Comparison of ENCODE assay signal across 8 cellular contexts in genomic region chr6:133837801-133838349, GRCh38. TPM values are rescaled to one million over a fixed set of nuclear protein-coding genes. Genes with fewer than 3 reads are reported as not detected.
A peak's percentile ranks its signal among the peaks of the same experiment; 100 is the strongest.
DNase-seq lines count a peak whose midpoint lies in the region; ATAC-seq, FAIRE-seq and TF ChIP-seq lines count a peak whose summit lies in the region.

No MANE protein-coding gene starts in this region.

- no peak overlapping the region for H3K27ac ChIP-seq in DOHH2 (ENCODE audit: low read depth, low read length)
- H3K27ac ChIP-seq in mesenchymal stem cell (ENCODE audit: low read length, poor library complexity, severe bottlenecking): no peak overlapping the region

- H2AK5ac ChIP-seq in mesenchymal stem cell (ENCODE audit: low read length, severe bottlenecking): no peak overlapping the region

- H3K4me2 ChIP-seq in DOHH2 (ENCODE audit: low read length) (peak overlapping the region; percentile 56), mesenchymal stem cell (ENCODE audit: low read length, poor library complexity, severe bottlenecking) (peak overlapping the region; percentile 86)

- no peak for FAIRE-seq in RCC 7860 (lab: Jason Lieb, UNC)

- 11% methylated on average over 28 of the region's 30 CpGs for WGBS in mesenchymal stem cell

- no peaks in the 10 kb centered on the region for H3F3A ChIP-seq in DOHH2 (ENCODE audit: control insufficient read depth, insufficient read depth)

- H3K4me1 Mint-ChIP-seq in activated CD4-positive, alpha-beta T cell treated with anti-CD3 and anti-CD28 coated beads for 36 hours: peaks cover 5% of the 10 kb centered on the region

- no peak overlapping the region for H3K4ac ChIP-seq in mesenchymal stem cell (ENCODE audit: low read depth in 1 of 2, low read length in 2 of 2)

- H3K79me1 ChIP-seq in mesenchymal stem cell (replicated peaks; ENCODE audit: low read length, poor library complexity, severe bottlenecking): no peaks in the 10 kb centered on the region

- peaks cover 3% of the 10 kb centered on the region; the same call in 1 of the 2 replicates for H3K4me1 ChIP-seq in DOHH2 (ENCODE audit: control insufficient read depth, low read length)
- H3K4me1 ChIP-seq in HAP-1: no peaks in the 10 kb centered on the region
- peaks cover 6% of the 10 kb centered on the region for H3K4me1 ChIP-seq in mesenchymal stem cell (ENCODE audit: control insufficient read depth, insufficient read depth, low read depth, low read length)

- peak overlapping the region; percentile 21 to 78 for H2BK12ac ChIP-seq in mesenchymal stem cell (ENCODE audit: low read length in 2 of 2)

- POLR2A ChIA-PET in activated CD4-positive, alpha-beta T cell treated with anti-CD3 and anti-CD28 coated beads for 36 hours (lab: Charles Lee): no interaction called here

- H3K9me3 Mint-ChIP-seq in activated CD4-positive, alpha-beta T cell treated with anti-CD3 and anti-CD28 coated beads for 36 hours (ENCODE audit: low read depth): no peaks in the 10 kb centered on the region

- H3K23ac ChIP-seq in mesenchymal stem cell (ENCODE audit: low read length in 2 of 2): no peak overlapping the region

- peak; percentile 74 for ATAC-seq in activated CD4-positive, alpha-beta T cell treated with anti-CD3 and anti-CD28 coated beads for 36 hours

- H3K36me3 Mint-ChIP-seq in activated CD4-positive, alpha-beta T cell treated with anti-CD3 and anti-CD28 coated beads for 36 hours (ENCODE audit: low read depth): no peaks in the 10 kb centered on the region

- DNase-seq in HAP-1 (ENCODE audit: low spot score in 2 of 2): peak; percentile 43 to 83
- peak; percentile 79 for DNase-seq in NCI-H146 (lab: John Stamatoyannopoulos, UW)
- peak; percentile 81 for DNase-seq in activated CD4-positive, alpha-beta T cell treated with anti-CD3 and anti-CD28 coated beads for 36 hours
- peak; percentile 62 for DNase-seq in dermis blood vessel endothelial cell
- peak; percentile 52 for DNase-seq in mesenchymal stem cell
- peak; percentile 32 for DNase-seq in stimulated activated CD8-positive, alpha-beta memory T cell treated with anti-CD3 and anti-CD28 coated beads, Interleukin-7, amount 100 ng/mL, for 24 hours (ENCODE audit: low read depth)
- DNase-seq in RCC 7860 (ENCODE audit: low spot score): no peak

- H3K9ac ChIP-seq in mesenchymal stem cell (ENCODE audit: low read length): peak overlapping the region; percentile 68

- H2AFZ ChIP-seq in mesenchymal stem cell (ENCODE audit: low read depth, low read length): peak overlapping the region; percentile 86

- peak; percentile 92 for TF ChIP-seq CTCF in DOHH2 (IDR thresholded peaks at IDR 0.05; ENCODE audit: low read depth, low read length, poor library complexity, severe bottlenecking)

- H3K27me3 ChIP-seq in DOHH2 (ENCODE audit: control insufficient read depth, low read length) (no peaks in the 10 kb centered on the region; the same call in 1 of the 2 replicates), HAP-1 (ENCODE audit: low read depth) (peaks cover 4% of the 10 kb centered on the region; the same call in 1 of the 2 replicates), mesenchymal stem cell (ENCODE audit: control insufficient read depth in 1 of 2, insufficient read depth in 1 of 2, low read length in 2 of 2) (no peaks in the 10 kb centered on the region)

- H2BK120ac ChIP-seq in mesenchymal stem cell (ENCODE audit: low read depth, low read length): no peak overlapping the region

- peak overlapping the region in 1 of 2 experiments; percentile 31 for H3K14ac ChIP-seq in mesenchymal stem cell (ENCODE audit: low read length in 2 of 2)

- H3K4me3 ChIP-seq in DOHH2 (ENCODE audit: low read length) (peak overlapping the region; percentile 55), HAP-1 (peak overlapping the region; percentile 46), mesenchymal stem cell (ENCODE audit: insufficient read depth in 1 of 2, low read depth in 1 of 2, low read length in 2 of 2) (peak overlapping the region; percentile 69 to 70)

- CTCF ChIA-PET in activated CD4-positive, alpha-beta T cell treated with anti-CD3 and anti-CD28 coated beads for 36 hours (lab: Charles Lee): interaction anchor here (0.5 to 3.0 kb wide), 15 partner anchors 9 to 268 kb away, joined by 3 to 35 read pairs (median 4); no protein-coding TSS in a partner anchor

- peak overlapping the region; percentile 63 for H2BK15ac ChIP-seq in mesenchymal stem cell (ENCODE audit: low read depth, poor library complexity, severe bottlenecking)

- no peaks in the 10 kb centered on the region for H3K9me2 ChIP-seq in DOHH2 (replicated peaks; ENCODE audit: control insufficient read depth, low read length)

- H3K27ac Mint-ChIP-seq in activated CD4-positive, alpha-beta T cell treated with anti-CD3 and anti-CD28 coated beads for 36 hours: no peak overlapping the region

- peak overlapping the region; percentile 78 for H4K8ac ChIP-seq in mesenchymal stem cell (ENCODE audit: low read length)

- H3K79me2 ChIP-seq in DOHH2 (ENCODE audit: control insufficient read depth, low read length): no peaks in the 10 kb centered on the region

- H3K36me3 ChIP-seq in DOHH2 (ENCODE audit: control insufficient read depth, low read length) (no peaks in the 10 kb centered on the region), HAP-1 (replicated peaks) (no peaks in the 10 kb centered on the region), mesenchymal stem cell (ENCODE audit: control insufficient read depth in 1 of 2, insufficient read depth in 2 of 2, low read depth in 1 of 2, low read length in 2 of 2) (no peaks in the 10 kb centered on the region)

- no peak overlapping the region for H2BK5ac ChIP-seq in mesenchymal stem cell (ENCODE audit: low read depth, low read length, poor library complexity, severe bottlenecking)

- no peaks in the 10 kb centered on the region for H4K20me1 ChIP-seq in DOHH2 (ENCODE audit: control insufficient read depth, insufficient read depth, low read depth, low read length)

- intact Hi-C loops in activated CD4-positive, alpha-beta T cell treated with anti-CD3 and anti-CD28 coated beads for 36 hours (cut with DNase I, micrococcal nuclease): loop anchor here (1.0 to 5.0 kb wide), 4 partner anchors 78 to 271 kb away; no protein-coding TSS in a partner anchor

- peak overlapping the region; percentile 32 for H3K4me3 Mint-ChIP-seq in activated CD4-positive, alpha-beta T cell treated with anti-CD3 and anti-CD28 coated beads for 36 hours

- H4K91ac ChIP-seq in mesenchymal stem cell (ENCODE audit: low read length): peak overlapping the region; percentile 40

- peak overlapping the region in 1 of 2 experiments; percentile 80 for H3K18ac ChIP-seq in mesenchymal stem cell (ENCODE audit: low read depth in 1 of 2, low read length in 2 of 2)

- in situ Hi-C loops in HAP-1 (cut with MboI; ENCODE audit: low sequenced_read_pairs): no loop called here

- H3K9me3 ChIP-seq in DOHH2 (ENCODE audit: control insufficient read depth, insufficient read depth, low read length): no peaks in the 10 kb centered on the region
- no peaks in the 10 kb centered on the region for H3K9me3 ChIP-seq in HAP-1
- H3K9me3 ChIP-seq in mesenchymal stem cell (ENCODE audit: control insufficient read depth, low read length): no peaks in the 10 kb centered on the region

- peaks cover 18% of the 10 kb centered on the region for H3K27me3 Mint-ChIP-seq in activated CD4-positive, alpha-beta T cell treated with anti-CD3 and anti-CD28 coated beads for 36 hours

RNA-seq across cellular contexts. Expression of gene TCF21, which starts 51.0 kb away (rescaled TPM):
- not detected for total RNA-seq in activated CD4-positive, alpha-beta T cell treated with anti-CD3 and anti-CD28 coated beads for 36 hours
- total RNA-seq in dermis blood vessel endothelial cell: not detected in 2 replicates
- 47.6 TPM for polyA plus RNA-seq in mesenchymal stem cell (2013, experiment 1 of 2)
- polyA plus RNA-seq in mesenchymal stem cell (2013, experiment 2 of 2): 47.6 TPM
